In genomic region chr10:42940487-42941157, GRCh38 we compare ENCODE assay signal across 29 cellular contexts.
DNase-seq lines count a peak whose midpoint lies in the region; ATAC-seq and TF ChIP-seq lines count a peak whose summit lies in the region.
"Had no signal": no experiment of that assay in that cellular context is flagged by ENCODE, and none has a peak within 500 bp of the region (broad histone marks: within the 10 kb centered on the region; RNA-seq: fewer than 3 reads in every experiment).

No MANE protein-coding gene starts in this region.

- no peak overlapping the region for H3K4me3 ChIP-seq in lung
- no peak overlapping the region for H3K4me3 ChIP-seq in upper lobe of right lung
- no peak overlapping the region for H3K4me3 ChIP-seq in mucosa of descending colon
- H3K4me3 ChIP-seq: A549, heart left ventricle, prostate gland, SK-N-MC had no signal

- POLR2A ChIA-PET in HEK293T (lab: Yijun Ruan, JAX): no interaction called here

- intact Hi-C loops in upper lobe of right lung (cut with DNase I) (no loop called here), mucosa of descending colon (cut with DNase I, micrococcal nuclease) (no loop called here)

- H3K27ac ChIP-seq in lung (ENCODE audit: low read depth in 1 of 2, low read length in 1 of 2) (no peak overlapping the region), upper lobe of right lung (no peak overlapping the region)
- H3K27ac ChIP-seq: A549, heart left ventricle, KMS-11, prostate gland, RWPE1, SK-N-MC had no signal

- H3K27me3 Mint-ChIP-seq in activated T-cell treated with anti-CD3 and anti-CD28 coated beads, Interleukin-2, amount 50 U/mL, for 24 hours: peaks cover 3% of the 10 kb centered on the region
- peaks cover 6% of the 10 kb centered on the region for H3K27me3 Mint-ChIP-seq in activated T-cell treated with anti-CD3 and anti-CD28 coated beads, Interleukin-2, amount 50 U/mL, for 4 hours (ENCODE audit: low read depth)
- H3K27me3 Mint-ChIP-seq: activated CD4-positive, alpha-beta T cell treated with anti-CD3 and anti-CD28 coated beads, Interleukin-2, amount 10 ng/mL, durations not matched to agents 7 days and 5 days; activated naive CD8-positive, alpha-beta T cell; stimulated activated naive CD8-positive, alpha-beta T cell treated with anti-CD3 and anti-CD28 coated beads, Interleukin-15, amount 100 ng/mL, for 72 hours had no signal

- 52 to 57% methylated on average over 22 of the region's 22 CpGs for WGBS in lung, 2 donors

- no peak for ATAC-seq in activated T-cell treated with anti-CD3 and anti-CD28 coated beads, Interleukin-2, amount 50 U/mL, for 4 hours
- peak; percentile 79 for ATAC-seq in SK-N-SH treated with all-trans-retinoic acid at 6 μM for 48 hours
- no peak for ATAC-seq in lung (ENCODE audit: insufficient read depth, low FRiP score)
- ATAC-seq in upper lobe of right lung: no peak
- ATAC-seq in mucosa of descending colon: no peak
- ATAC-seq: A549; effector memory CD8-positive, alpha-beta T cell; heart left ventricle had no signal

- H3K4me1 Mint-ChIP-seq in activated T-cell treated with anti-CD3 and anti-CD28 coated beads, Interleukin-2, amount 50 U/mL, for 24 hours (ENCODE audit: low read depth): no peaks in the 10 kb centered on the region
- no peaks in the 10 kb centered on the region for H3K4me1 Mint-ChIP-seq in activated T-cell treated with anti-CD3 and anti-CD28 coated beads, Interleukin-2, amount 50 U/mL, for 4 hours (ENCODE audit: low read depth)
- H3K4me1 Mint-ChIP-seq: activated CD4-positive, alpha-beta T cell treated with anti-CD3 and anti-CD28 coated beads, Interleukin-2, amount 10 ng/mL, durations not matched to agents 7 days and 5 days; stimulated activated naive CD8-positive, alpha-beta T cell treated with anti-CD3 and anti-CD28 coated beads, Interleukin-15, amount 100 ng/mL, for 72 hours had no signal

- DNase-seq in activated T-cell treated with anti-CD3 and anti-CD28 coated beads, Interleukin-2, amount 50 U/mL, for 24 hours: peak; percentile 16
- no peak for DNase-seq in activated T-cell treated with anti-CD3 and anti-CD28 coated beads, Interleukin-2, amount 50 U/mL, for 4 hours
- peak; percentile 22 for DNase-seq in lung (ENCODE audit: low spot score)
- DNase-seq in upper lobe of right lung: peak; percentile 53
- no peak for DNase-seq in activated CD4-positive, alpha-beta T cell treated with anti-CD3 and anti-CD28 coated beads for 4 hours
- DNase-seq in mucosa of descending colon: no peak
- no peak for DNase-seq in HEK293T (ENCODE audit: extremely low spot score)
- DNase-seq: activated CD4-positive, alpha-beta T cell treated with anti-CD3 and anti-CD28 coated beads, Interleukin-2, amount 10 ng/mL, durations not matched to agents 7 days and 5 days; anterior cingulate cortex; DMS79; effector memory CD8-positive, alpha-beta T cell; foreskin fibroblast; GDM1; mammary epithelial cell; MM.1S; NCI-H1417 treated with DMSO at 0.1 percent for 48 hours; NCI-H2081 treated with DMSO at 0.1 percent for 48 hours; NCI-H774; stimulated activated CD8-positive, alpha-beta memory T cell treated with anti-CD3 and anti-CD28 coated beads, Interleukin-4, amount 100 ng/mL, for 48 hours; stimulated activated naive CD8-positive, alpha-beta T cell treated with anti-CD3 and anti-CD28 coated beads, Interleukin-15, amount 100 ng/mL, for 72 hours; T-helper 2 cell had no signal

- TF ChIP-seq CTCF in lung (IDR thresholded peaks at IDR 0.05; ENCODE audit: control extremely low read depth, extremely low read depth) (no peak), upper lobe of right lung (IDR thresholded peaks at IDR 0.05) (no peak), mucosa of descending colon (IDR thresholded peaks at IDR 0.05) (no peak)

- H3K4me3 Mint-ChIP-seq in activated T-cell treated with anti-CD3 and anti-CD28 coated beads, Interleukin-2, amount 50 U/mL, for 24 hours: no peak overlapping the region
- H3K4me3 Mint-ChIP-seq in activated T-cell treated with anti-CD3 and anti-CD28 coated beads, Interleukin-2, amount 50 U/mL, for 4 hours: no peak overlapping the region
- H3K4me3 Mint-ChIP-seq: activated CD4-positive, alpha-beta T cell treated with anti-CD3 and anti-CD28 coated beads, Interleukin-2, amount 10 ng/mL, durations not matched to agents 7 days and 5 days; activated naive CD8-positive, alpha-beta T cell; effector memory CD8-positive, alpha-beta T cell; stimulated activated naive CD8-positive, alpha-beta T cell treated with anti-CD3 and anti-CD28 coated beads, Interleukin-15, amount 100 ng/mL, for 72 hours had no signal

- no peaks in the 10 kb centered on the region for H3K9me3 Mint-ChIP-seq in activated T-cell treated with anti-CD3 and anti-CD28 coated beads, Interleukin-2, amount 50 U/mL, for 24 hours
- no peaks in the 10 kb centered on the region for H3K9me3 Mint-ChIP-seq in activated T-cell treated with anti-CD3 and anti-CD28 coated beads, Interleukin-2, amount 50 U/mL, for 4 hours
- H3K9me3 Mint-ChIP-seq: activated CD4-positive, alpha-beta T cell treated with anti-CD3 and anti-CD28 coated beads, Interleukin-2, amount 10 ng/mL, durations not matched to agents 7 days and 5 days; effector memory CD8-positive, alpha-beta T cell; stimulated activated naive CD8-positive, alpha-beta T cell treated with anti-CD3 and anti-CD28 coated beads, Interleukin-15, amount 100 ng/mL, for 72 hours had no signal

- H3K27ac Mint-ChIP-seq in activated T-cell treated with anti-CD3 and anti-CD28 coated beads, Interleukin-2, amount 50 U/mL, for 24 hours: no peak overlapping the region
- H3K27ac Mint-ChIP-seq: activated CD4-positive, alpha-beta T cell treated with anti-CD3 and anti-CD28 coated beads, Interleukin-2, amount 10 ng/mL, durations not matched to agents 7 days and 5 days; activated naive CD8-positive, alpha-beta T cell; effector memory CD8-positive, alpha-beta T cell had no signal

- H3K9me3 ChIP-seq in lung (ENCODE audit: control insufficient read depth in 2 of 2, insufficient read depth in 1 of 2, low read length in 1 of 2): no peaks in the 10 kb centered on the region
- no peaks in the 10 kb centered on the region for H3K9me3 ChIP-seq in upper lobe of right lung
- H3K9me3 ChIP-seq in mucosa of descending colon: no peaks in the 10 kb centered on the region
- H3K9me3 ChIP-seq: A549, heart left ventricle, prostate gland had no signal

- H3K27me3 ChIP-seq in lung (ENCODE audit: control insufficient read depth, insufficient read depth): no peaks in the 10 kb centered on the region
- peaks cover 2% of the 10 kb centered on the region for H3K27me3 ChIP-seq in upper lobe of right lung

- H3K4me1 ChIP-seq in lung (ENCODE audit: control insufficient read depth in 2 of 2, insufficient read depth in 2 of 2, low read length in 2 of 2): no peaks in the 10 kb centered on the region
- H3K4me1 ChIP-seq in upper lobe of right lung: no peaks in the 10 kb centered on the region
- H3K4me1 ChIP-seq in mucosa of descending colon (ENCODE audit: low read depth): no peaks in the 10 kb centered on the region
- H3K4me1 ChIP-seq: A549, heart left ventricle, prostate gland had no signal

- H3K36me3 Mint-ChIP-seq in activated T-cell treated with anti-CD3 and anti-CD28 coated beads, Interleukin-2, amount 50 U/mL, for 24 hours (ENCODE audit: low read depth): no peaks in the 10 kb centered on the region
- no peaks in the 10 kb centered on the region for H3K36me3 Mint-ChIP-seq in activated T-cell treated with anti-CD3 and anti-CD28 coated beads, Interleukin-2, amount 50 U/mL, for 4 hours (ENCODE audit: insufficient read depth)
- H3K36me3 Mint-ChIP-seq: activated naive CD8-positive, alpha-beta T cell had no signal

- CTCF ChIA-PET in HEK293T (lab: Yijun Ruan, JAX): no interaction called here

- H3K36me3 ChIP-seq in lung (ENCODE audit: control insufficient read depth in 2 of 2, insufficient read depth in 2 of 2, low read length in 2 of 2): no peaks in the 10 kb centered on the region
- H3K36me3 ChIP-seq in upper lobe of right lung: no peaks in the 10 kb centered on the region
- H3K36me3 ChIP-seq in mucosa of descending colon (ENCODE audit: low read depth): no peaks in the 10 kb centered on the region
- H3K36me3 ChIP-seq: heart left ventricle, prostate gland had no signal

TF ChIP-seq in SK-N-SH treated with all-trans-retinoic acid at 6 μM for 48 hours, 23 proteins besides CTCF, POLR2A, EP300 and RAD21:
- TF ChIP-seq PATZ1 (CRISPR knock-in tag; IDR thresholded peaks at IDR 0.05; ENCODE audit: borderline replicate concordance) (no peak), TCF4 (CRISPR knock-in tag; IDR thresholded peaks at IDR 0.05; ENCODE audit: borderline replicate concordance) (no peak)
TF ChIP-seq in SK-N-SH treated with all-trans-retinoic acid at 6 μM for 48 hours: peak in this region for 0.

TF ChIP-seq in HEK293T, 16 proteins besides CTCF, POLR2A, EP300 and RAD21:
- TF ChIP-seq SUZ12 (IDR thresholded peaks at IDR 0.05) (no peak), LEF1 (IDR thresholded peaks at IDR 0.05; ENCODE audit: borderline replicate concordance) (no peak), PKNOX1 (IDR thresholded peaks at IDR 0.05) (no peak), SP1 (IDR thresholded peaks at IDR 0.05) (no peak), FOXA1 (IDR thresholded peaks at IDR 0.05) (no peak), ELF4 (IDR thresholded peaks at IDR 0.05) (no peak), BHLHE40 (IDR thresholded peaks at IDR 0.05; ENCODE audit: borderline replicate concordance) (no peak)

Comparison
In these comparisons a context has a peak if more than half of its experiments do, and no peak if none do; other contexts are left out.
1. DNase-seq: peak in activated T-cell treated with anti-CD3 and anti-CD28 coated beads, Interleukin-2, amount 50 U/mL, for 24 hours (single experiment), lung (single experiment) and upper lobe of right lung (single experiment); none in activated T-cell treated with anti-CD3 and anti-CD28 coated beads, Interleukin-2, amount 50 U/mL, for 4 hours (single experiment), activated CD4-positive, alpha-beta T cell treated with anti-CD3 and anti-CD28 coated beads for 4 hours (0 of 2), mucosa of descending colon (0 of 3) and HEK293T (single experiment).